31 cellular contexts compared by ENCODE assay signal in genomic region chr6:78948785-78949184, GRCh38.
"Had no signal": no experiment of that assay in that cellular context is flagged by ENCODE, and none has a peak within 500 bp of the region (broad histone marks: within the 10 kb centered on the region; RNA-seq: fewer than 3 reads in every experiment).

No MANE protein-coding gene starts in this region.

- H3K27me3 ChIP-seq: ascending aorta, breast epithelium, cardiac muscle cell, colonic mucosa, heart left ventricle had no signal

- H3K27me3 Mint-ChIP-seq: activated CD4-positive, alpha-beta memory T cell treated with anti-CD3 and anti-CD28 coated beads, Interleukin-2, amount 10 ng/mL, durations not matched to agents 7 days and 5 days; activated CD4-positive, alpha-beta T cell treated with anti-CD3 and anti-CD28 coated beads, Interleukin-2, amount 10 ng/mL, durations not matched to agents 7 days and 5 days; activated naive CD4-positive, alpha-beta T cell treated with anti-CD3 and anti-CD28 coated beads, Interleukin-2, amount 10 ng/mL, durations not matched to agents 7 days and 5 days; activated naive CD8-positive, alpha-beta T cell treated with anti-CD3 and anti-CD28 coated beads, Interleukin-2, amount 10 ng/mL, durations not matched to agents 7 days and 5 days; activated T-cell treated with anti-CD3 and anti-CD28 coated beads, Interleukin-2, amount 50 U/mL, for 24 hours had no signal

- H3K27ac Mint-ChIP-seq: activated CD4-positive, alpha-beta memory T cell treated with anti-CD3 and anti-CD28 coated beads, Interleukin-2, amount 10 ng/mL, durations not matched to agents 7 days and 5 days; activated CD4-positive, alpha-beta T cell treated with anti-CD3 and anti-CD28 coated beads, Interleukin-2, amount 10 ng/mL, durations not matched to agents 7 days and 5 days; activated naive CD8-positive, alpha-beta T cell treated with anti-CD3 and anti-CD28 coated beads, Interleukin-2, amount 10 ng/mL, durations not matched to agents 7 days and 5 days; activated T-cell treated with anti-CD3 and anti-CD28 coated beads, Interleukin-2, amount 50 U/mL, for 24 hours; activated T-cell treated with anti-CD3 and anti-CD28 coated beads, Interleukin-2, amount 50 U/mL, for 72 hours; brain had no signal

- DNase-seq: activated CD4-positive, alpha-beta memory T cell treated with anti-CD3 and anti-CD28 coated beads, Interleukin-2, amount 10 ng/mL, durations not matched to agents 7 days and 5 days; activated CD4-positive, alpha-beta T cell treated with anti-CD3 and anti-CD28 coated beads for 1 hour; activated CD4-positive, alpha-beta T cell treated with anti-CD3 and anti-CD28 coated beads for 4 hours; activated CD4-positive, alpha-beta T cell treated with anti-CD3 and anti-CD28 coated beads, Interleukin-2, amount 10 ng/mL, durations not matched to agents 7 days and 5 days; activated CD4-positive, alpha-beta T cell treated with anti-CD3 and anti-CD28 coated beads, Interleukin-2, amount 50 U/mL, for 4 hours; activated CD8-positive, alpha-beta memory T cell treated with anti-CD3 and anti-CD28 coated beads, Interleukin-2, amount 50 U/mL, for 48 hours; activated gamma-delta T cell; activated naive CD4-positive, alpha-beta T cell; activated naive CD4-positive, alpha-beta T cell treated with anti-CD3 and anti-CD28 coated beads, Interleukin-2, amount 10 ng/mL, durations not matched to agents 7 days and 5 days; activated naive CD8-positive, alpha-beta T cell treated with anti-CD3 and anti-CD28 coated beads, Interleukin-2, amount 10 ng/mL, durations not matched to agents 7 days and 5 days; activated T-cell treated with anti-CD3 and anti-CD28 coated beads for 4 hours; activated T-cell treated with anti-CD3 and anti-CD28 coated beads, Interleukin-2, amount 50 U/mL, for 24 hours; activated T-cell treated with anti-CD3 and anti-CD28 coated beads, Interleukin-2, amount 50 U/mL, for 72 hours; central memory CD4-positive, alpha-beta T cell; cerebellar nuclear complex; colonic mucosa; effector CD8-positive, alpha-beta T cell; foreskin fibroblast; glutamatergic neuron; heart left ventricle; T-helper 2 cell had no signal

- H3K4me3 Mint-ChIP-seq: activated CD4-positive, alpha-beta memory T cell treated with anti-CD3 and anti-CD28 coated beads, Interleukin-2, amount 10 ng/mL, durations not matched to agents 7 days and 5 days; activated CD4-positive, alpha-beta T cell treated with anti-CD3 and anti-CD28 coated beads, Interleukin-2, amount 10 ng/mL, durations not matched to agents 7 days and 5 days; activated naive CD4-positive, alpha-beta T cell treated with anti-CD3 and anti-CD28 coated beads, Interleukin-2, amount 10 ng/mL, durations not matched to agents 7 days and 5 days; activated naive CD8-positive, alpha-beta T cell treated with anti-CD3 and anti-CD28 coated beads, Interleukin-2, amount 10 ng/mL, durations not matched to agents 7 days and 5 days; activated T-cell treated with anti-CD3 and anti-CD28 coated beads, Interleukin-2, amount 50 U/mL, for 24 hours; activated T-cell treated with anti-CD3 and anti-CD28 coated beads, Interleukin-2, amount 50 U/mL, for 72 hours; brain; WTC11 had no signal

- H3K4me1 ChIP-seq: ascending aorta, breast epithelium, colonic mucosa, heart left ventricle had no signal

- H3K27ac ChIP-seq: ascending aorta, breast epithelium, cardiac muscle cell, colonic mucosa, heart left ventricle, VCaP had no signal

- ATAC-seq: activated naive CD4-positive, alpha-beta T cell treated with anti-CD3 and anti-CD28 coated beads, Interleukin-2, amount 50 U/mL, for 72 hours; activated T-cell treated with anti-CD3 and anti-CD28 coated beads, Interleukin-2, amount 50 U/mL, for 72 hours; esophagus mucosa; heart left ventricle; WTC11 had no signal

- H3K4me3 ChIP-seq: ascending aorta, breast epithelium, cardiac muscle cell, colonic mucosa, heart left ventricle had no signal

- H3K4me1 Mint-ChIP-seq: activated CD4-positive, alpha-beta memory T cell treated with anti-CD3 and anti-CD28 coated beads, Interleukin-2, amount 10 ng/mL, durations not matched to agents 7 days and 5 days; activated CD4-positive, alpha-beta T cell treated with anti-CD3 and anti-CD28 coated beads, Interleukin-2, amount 10 ng/mL, durations not matched to agents 7 days and 5 days; activated naive CD4-positive, alpha-beta T cell treated with anti-CD3 and anti-CD28 coated beads, Interleukin-2, amount 10 ng/mL, durations not matched to agents 7 days and 5 days; activated naive CD8-positive, alpha-beta T cell treated with anti-CD3 and anti-CD28 coated beads, Interleukin-2, amount 10 ng/mL, durations not matched to agents 7 days and 5 days; brain; WTC11 had no signal

- FAIRE-seq: endometrium, frontal cortex had no signal
